9 cellular contexts compared by ENCODE assay signal in the genomic region with DNA sequence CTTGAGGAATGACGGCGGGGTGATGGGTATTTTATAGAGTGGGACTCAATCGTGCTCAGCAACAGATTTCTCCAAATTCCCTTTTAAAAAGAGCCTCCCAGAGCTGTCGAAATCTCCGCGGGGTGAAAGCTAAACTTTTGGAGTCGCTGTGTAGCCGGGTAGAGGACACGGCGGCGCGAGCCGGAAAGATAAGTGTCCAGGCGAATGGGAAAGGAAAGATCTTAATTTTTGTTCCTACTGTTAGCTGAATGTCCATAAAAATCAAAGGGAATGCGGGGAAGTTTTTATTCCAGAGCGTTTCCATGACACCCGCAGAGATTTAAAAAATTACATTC. TPM values are rescaled to one million over a fixed set of nuclear protein-coding genes. Genes with fewer than 3 reads are reported as not detected.
A peak's percentile ranks its signal among the peaks of the same experiment; 100 is the strongest.
DNase-seq lines count a peak whose midpoint lies in the region; ATAC-seq lines count a peak whose summit lies in the region.
"Had no signal": no experiment of that assay in that cellular context is flagged by ENCODE, and none has a peak within 500 bp of the region (broad histone marks: within the 10 kb centered on the region; RNA-seq: fewer than 3 reads in every experiment).

No MANE protein-coding gene starts in this region.

- no peaks in the 10 kb centered on the region for H3K9me3 Mint-ChIP-seq in activated T-cell treated with anti-CD3 and anti-CD28 coated beads, Interleukin-2, amount 50 U/mL, for 4 hours

- no peaks in the 10 kb centered on the region for H3K9me3 ChIP-seq in mononuclear cell (ENCODE audit: low read depth, low read length)

- H3K4me3 Mint-ChIP-seq in activated T-cell treated with anti-CD3 and anti-CD28 coated beads, Interleukin-2, amount 50 U/mL, for 4 hours, result peak overlapping the region; percentile 86

- no peak for ATAC-seq in activated T-cell treated with anti-CD3 and anti-CD28 coated beads, Interleukin-2, amount 50 U/mL, for 4 hours

- H3K36me3 ChIP-seq in urinary bladder (ENCODE audit: insufficient read depth), result no peaks in the 10 kb centered on the region

- no peak overlapping the region for H3K27ac ChIP-seq in urinary bladder (ENCODE audit: low read depth)

- peaks cover 29% of the 10 kb centered on the region for H3K4me1 Mint-ChIP-seq in activated T-cell treated with anti-CD3 and anti-CD28 coated beads, Interleukin-2, amount 50 U/mL, for 4 hours (ENCODE audit: low read depth)

- WGBS in urinary bladder, result under 1% methylated on average over 17 of the region's 17 CpGs

- peaks cover 83% of the 10 kb centered on the region for H3K27me3 ChIP-seq in mononuclear cell (ENCODE audit: insufficient read depth, low read length)

- peaks cover 35% of the 10 kb centered on the region for H3K4me1 ChIP-seq in mononuclear cell (ENCODE audit: insufficient read depth, low read length)
- no peaks in the 10 kb centered on the region for H3K4me1 ChIP-seq in urinary bladder (ENCODE audit: insufficient read depth)

- peaks cover 5% of the 10 kb centered on the region for H3K36me3 Mint-ChIP-seq in activated T-cell treated with anti-CD3 and anti-CD28 coated beads, Interleukin-2, amount 50 U/mL, for 4 hours (ENCODE audit: insufficient read depth)

- peaks cover 49% of the 10 kb centered on the region for H3K27me3 Mint-ChIP-seq in activated T-cell treated with anti-CD3 and anti-CD28 coated beads, Interleukin-2, amount 50 U/mL, for 4 hours (ENCODE audit: low read depth)

- H3K4me3 ChIP-seq in mononuclear cell (ENCODE audit: low read length) (peak overlapping the region; percentile 52), urinary bladder (ENCODE audit: low read depth, low read length) (peak overlapping the region; percentile 57)

- DNase-seq in activated T-cell treated with anti-CD3 and anti-CD28 coated beads, Interleukin-2, amount 50 U/mL, for 4 hours, result no peak
- DNase-seq in activated T-cell treated with anti-CD3 and anti-CD28 coated beads for 4 hours (no peak), dedifferentiated amniotic fluid mesenchymal stem cell (ENCODE audit: extremely low spot score) (peak; percentile 32), HuH-7 (ENCODE audit: low spot score) (no peak), NCI-H526 treated with DMSO at 0.1 percent for 48 hours (lab: John Stamatoyannopoulos, UW) (no peak), iPS-NIHi11 (ENCODE audit: low spot score) (no peak)

RNA-seq across cellular contexts. Expression of a gene that starts 9.1 kb away (rescaled TPM):
- 1 to 10 TPM; 2.7 to 7.3 (median 6.1) TPM for total RNA-seq in activated T-cell treated with anti-CD3 and anti-CD28 coated beads, Interleukin-2, amount 50 U/mL, for 4 hours
- total RNA-seq in mononuclear cell, result 3.4 TPM
- 0.74 TPM for total RNA-seq in urinary bladder
- 0.10 TPM for polyA plus RNA-seq in urinary bladder
- total RNA-seq: LHCN-M2 had no signal
